In genomic region chr22:31947296-31947695, GRCh38 we compare ENCODE assay signal across 2 cellular contexts.
TF ChIP-seq lines count a peak whose summit lies in the region.

No MANE protein-coding gene starts in this region.

TF ChIP-seq in SK-N-SH, 30 proteins besides CTCF, POLR2A, EP300 and RAD21 (continued from another document):
- TF ChIP-seq REST (IDR thresholded peaks at IDR 0.05; ENCODE audit: low read depth, low read length): no peak
- no peak for TF ChIP-seq USF2 (IDR thresholded peaks at IDR 0.05; ENCODE audit: borderline replicate concordance, low read depth, low read length)
- no peak for TF ChIP-seq TAF1 (IDR thresholded peaks at IDR 0.05; ENCODE audit: borderline replicate concordance, low read depth, low read length)
- TF ChIP-seq GATA2 (CRISPR knock-in tag; IDR thresholded peaks at IDR 0.05): no peak
- TF ChIP-seq PBX3 (IDR thresholded peaks at IDR 0.05): no peak
- TF ChIP-seq SMC3 (IDR thresholded peaks at IDR 0.05; ENCODE audit: low read depth, low read length): peak; percentile 57
- TF ChIP-seq TCF12 (IDR thresholded peaks at IDR 0.05): no peak
- TF ChIP-seq YY1 (IDR thresholded peaks at IDR 0.05; ENCODE audit: low read depth): no peak

TF ChIP-seq in SK-N-SH treated with all-trans-retinoic acid at 6 μM for 48 hours, 23 proteins besides CTCF, POLR2A, EP300 and RAD21 (continued from another document):
- TF ChIP-seq TSHZ2 (CRISPR knock-in tag; IDR thresholded peaks at IDR 0.05): no peak
- no peak for TF ChIP-seq PPARA (CRISPR knock-in tag; IDR thresholded peaks at IDR 0.05; ENCODE audit: borderline replicate concordance)
- TF ChIP-seq GLIS3 (CRISPR knock-in tag; IDR thresholded peaks at IDR 0.05): no peak
- no peak for TF ChIP-seq CSRNP3 (CRISPR knock-in tag; IDR thresholded peaks at IDR 0.05)
- TF ChIP-seq ZC3H10 (CRISPR knock-in tag; IDR thresholded peaks at IDR 0.05): no peak
- TF ChIP-seq ZNF565 (CRISPR knock-in tag; conservative IDR thresholded peaks at IDR 0.05; ENCODE audit: low read depth): no peak
- no peak for TF ChIP-seq ESRRG (CRISPR knock-in tag; IDR thresholded peaks at IDR 0.05)
- TF ChIP-seq ZNF70 (CRISPR knock-in tag; IDR thresholded peaks at IDR 0.05): no peak
- no peak for TF ChIP-seq CREB5 (CRISPR knock-in tag; IDR thresholded peaks at IDR 0.05; ENCODE audit: low read depth)
